ENCODE assay signal across 23 cellular contexts in genomic region chr21:42629856-42630410, GRCh38.
"Had no signal": no experiment of that assay in that cellular context is flagged by ENCODE, and none has a peak within 500 bp of the region (broad histone marks: within the 10 kb centered on the region; RNA-seq: fewer than 3 reads in every experiment).

No MANE protein-coding gene starts in this region.

- H3K9me3 ChIP-seq: left ventricle myocardium inferior, prostate gland, tibial nerve, uterus had no signal

- H3K36me3 ChIP-seq: cardiac muscle cell, left ventricle myocardium inferior, prostate gland, tibial nerve, uterus had no signal

- H3K27me3 ChIP-seq: tibial nerve, uterus had no signal

- H3K4me3 ChIP-seq: cardiac muscle cell, left ventricle myocardium inferior, prostate gland, tibial nerve, uterus had no signal

- FAIRE-seq: endothelial cell of umbilical vein had no signal

- H3K27ac ChIP-seq: cardiac muscle cell, left ventricle myocardium inferior, prostate gland, tibial nerve, uterus had no signal

- H3K4me1 ChIP-seq: prostate gland, tibial nerve, uterus had no signal

- DNase-seq: activated B cell treated with CpG ODN at 0.5 μM for 24 hours; activated CD4-positive, alpha-beta memory T cell treated with anti-CD3 and anti-CD28 coated beads for 36 hours; activated CD4-positive, alpha-beta T cell treated with anti-CD3 and anti-CD28 coated beads for 4 hours; activated naive CD4-positive, alpha-beta T cell treated with anti-CD3 and anti-CD28 coated beads, Interleukin-2, amount 10 ng/mL, durations not matched to agents 7 days and 5 days; activated T-cell treated with anti-CD3 and anti-CD28 coated beads, Interleukin-2, amount 50 U/mL, for 48 hours; amygdala; dermis blood vessel endothelial cell; effector memory CD4-positive, alpha-beta T cell; foreskin melanocyte; glutamatergic neuron; hippocampal formation; left ventricle myocardium inferior; mammary epithelial cell; midbrain; natural killer cell; stimulated activated CD4-positive, alpha-beta T cell treated with anti-CD3 and anti-CD28 coated beads, Interleukin-1b, Interleukin-23, amount 100 ng/mL, for 48 hours; stimulated activated naive CD8-positive, alpha-beta T cell treated with anti-CD3 and anti-CD28 coated beads, Interleukin-15, amount 100 ng/mL, for 72 hours; T1000; uterus had no signal
